ENCODE assay signal across 7 cellular contexts in genomic region chr5:110916373-110917049, GRCh38.
DNase-seq lines count a peak whose midpoint lies in the region; ATAC-seq and TF ChIP-seq lines count a peak whose summit lies in the region.

No MANE protein-coding gene starts in this region.

- CTCF ChIA-PET in CD8-positive, alpha-beta memory T cell (lab: Charles Lee), result no interaction called here

- H3K9me3 ChIP-seq in esophagus muscularis mucosa (no peaks in the 10 kb centered on the region), smooth muscle cell (replicated peaks; ENCODE audit: low read depth) (no peaks in the 10 kb centered on the region)
- H3K9me3 ChIP-seq in CD8-positive, alpha-beta memory T cell (ENCODE audit: low read length), result no peaks in the 10 kb centered on the region

- peaks cover 18 to 29% (median 25%) of the 10 kb centered on the region in 4 donors for H3K4me1 ChIP-seq in esophagus muscularis mucosa
- H3K4me1 ChIP-seq in smooth muscle cell (ENCODE audit: low read depth), result peaks cover 14% of the 10 kb centered on the region
- no peaks in the 10 kb centered on the region for H3K4me1 ChIP-seq in CD8-positive, alpha-beta memory T cell (ENCODE audit: insufficient read depth, low read length)

- H3K9ac ChIP-seq in smooth muscle cell (ENCODE audit: low read depth), result no peak overlapping the region

- WGBS in esophagus muscularis mucosa, result 30% methylated on average over 6 of the region's 6 CpGs
- WGBS in smooth muscle cell (ENCODE audit: low lambda C conversion rate), result 7% methylated on average over 6 of the region's 6 CpGs

- H3K4me3 ChIP-seq in esophagus muscularis mucosa, result no peak overlapping the region
- H3K4me3 ChIP-seq in smooth muscle cell, result peak overlapping the region; percentile 11
- no peak overlapping the region for H3K4me3 ChIP-seq in CD8-positive, alpha-beta memory T cell (ENCODE audit: low read length)

- H3K4me2 ChIP-seq in smooth muscle cell, result peak overlapping the region; percentile 78

- no peak overlapping the region for H2AFZ ChIP-seq in smooth muscle cell (ENCODE audit: low read depth)

- intact Hi-C loops in esophagus muscularis mucosa (cut with DNase I), result no loop called here

- no peak for TF ChIP-seq POLR2A in esophagus muscularis mucosa (IDR thresholded peaks at IDR 0.05; ENCODE audit: low read depth)

- H3K27ac ChIP-seq in esophagus muscularis mucosa (replicated peaks in 1 of 4) (peak overlapping the region in 3 of 4 donors; percentile 15 to 52 (median 42)), smooth muscle cell (ENCODE audit: low read depth) (peak overlapping the region; percentile 68)
- no peak overlapping the region for H3K27ac ChIP-seq in CD8-positive, alpha-beta memory T cell (ENCODE audit: low read depth, low read length)

- H3K4me3 Mint-ChIP-seq in CD8-positive, alpha-beta memory T cell, result no peak overlapping the region
- no peak overlapping the region for H3K4me3 Mint-ChIP-seq in progenitor cell of endocrine pancreas (ENCODE audit: low read depth)

- no peaks in the 10 kb centered on the region for H4K20me1 ChIP-seq in smooth muscle cell (ENCODE audit: low read depth)

- TF ChIP-seq EP300 in esophagus muscularis mucosa (IDR thresholded peaks at IDR 0.05), result no peak

- no peaks in the 10 kb centered on the region for H3K79me2 ChIP-seq in smooth muscle cell (ENCODE audit: low read depth)

- H3K4me1 Mint-ChIP-seq in CD8-positive, alpha-beta memory T cell, result no peaks in the 10 kb centered on the region
- peaks cover 6% of the 10 kb centered on the region for H3K4me1 Mint-ChIP-seq in progenitor cell of endocrine pancreas (ENCODE audit: low read depth)

- H3K36me3 ChIP-seq in esophagus muscularis mucosa (no peaks in the 10 kb centered on the region), smooth muscle cell (ENCODE audit: low read depth) (no peaks in the 10 kb centered on the region)
- no peaks in the 10 kb centered on the region for H3K36me3 ChIP-seq in CD8-positive, alpha-beta memory T cell (ENCODE audit: insufficient read depth, low read length)

- peak; percentile 86 for ATAC-seq in GM21447 (IDR thresholded peaks at IDR 0.05; ENCODE audit: unreplicated experiment)

- H3K36me3 Mint-ChIP-seq in CD8-positive, alpha-beta memory T cell, result no peaks in the 10 kb centered on the region
- no peaks in the 10 kb centered on the region for H3K36me3 Mint-ChIP-seq in progenitor cell of endocrine pancreas (ENCODE audit: insufficient read depth)

- POLR2A ChIA-PET in CD8-positive, alpha-beta memory T cell (lab: Charles Lee), result no interaction called here

- no peaks in the 10 kb centered on the region for H3K9me3 Mint-ChIP-seq in CD8-positive, alpha-beta memory T cell
- H3K9me3 Mint-ChIP-seq in progenitor cell of endocrine pancreas (ENCODE audit: low read depth), result no peaks in the 10 kb centered on the region

- H3K27ac Mint-ChIP-seq in CD8-positive, alpha-beta memory T cell, result no peak overlapping the region
- no peak overlapping the region for H3K27ac Mint-ChIP-seq in progenitor cell of endocrine pancreas

- H3F3A ChIP-seq in smooth muscle cell (ENCODE audit: low read depth), result no peaks in the 10 kb centered on the region

- peaks cover 1 to 8% of the 10 kb centered on the region in 2 donors for H3K27me3 Mint-ChIP-seq in CD8-positive, alpha-beta memory T cell
- peaks cover 26% of the 10 kb centered on the region for H3K27me3 Mint-ChIP-seq in progenitor cell of endocrine pancreas

- DNase-seq in LHCN-M2 (ENCODE audit: low read depth) (peak; percentile 95), esophagus muscularis mucosa (ENCODE audit: extremely low spot score) (no peak), smooth muscle cell (lab: John Stamatoyannopoulos, UW; ENCODE audit: unreplicated experiment) (no peak), DMS114 treated with DMSO at 0.1 percent for 48 hours (lab: John Stamatoyannopoulos, UW; ENCODE audit: unreplicated experiment) (no peak), progenitor cell of endocrine pancreas (ENCODE audit: low spot score, unreplicated experiment) (no peak)
- DNase-seq in CD8-positive, alpha-beta memory T cell, result no peak

- H3K27me3 ChIP-seq in esophagus muscularis mucosa (no peaks in the 10 kb centered on the region), smooth muscle cell (ENCODE audit: low read depth) (no peaks in the 10 kb centered on the region)
- no peaks in the 10 kb centered on the region for H3K27me3 ChIP-seq in CD8-positive, alpha-beta memory T cell (ENCODE audit: insufficient read depth, low read length, poor library complexity, severe bottlenecking)

- TF ChIP-seq CTCF in esophagus muscularis mucosa (IDR thresholded peaks at IDR 0.05), result no peak
- no peak for TF ChIP-seq CTCF in smooth muscle cell (IDR thresholded peaks at IDR 0.05; ENCODE audit: borderline replicate concordance, insufficient read depth, poor library complexity, severe bottlenecking)
- no peak for TF ChIP-seq CTCF in progenitor cell of endocrine pancreas (IDR thresholded peaks at IDR 0.05; ENCODE audit: unreplicated experiment)
